22 cellular contexts compared by ENCODE assay signal in genomic region chr3:184694694-184695093, GRCh38. TPM values are rescaled to one million over a fixed set of nuclear protein-coding genes. Genes with fewer than 3 reads are reported as not detected.
A peak's percentile ranks its signal among the peaks of the same experiment; 100 is the strongest.
DNase-seq lines count a peak whose midpoint lies in the region; ATAC-seq, FAIRE-seq and TF ChIP-seq lines count a peak whose summit lies in the region.
"Had no signal": no experiment of that assay in that cellular context is flagged by ENCODE, and none has a peak within 500 bp of the region (broad histone marks: within the 10 kb centered on the region; RNA-seq: fewer than 3 reads in every experiment).

No MANE protein-coding gene starts in this region.

- H4K5ac ChIP-seq in mesendoderm (ENCODE audit: low read length) = no peak overlapping the region

- DNase-seq in astrocyte (ENCODE audit: low read depth) (no peak), mesendoderm (no peak), posterior vena cava (ENCODE audit: low spot score) (peak; percentile 37), NCI-H1048 (lab: John Stamatoyannopoulos, UW) (no peak)
- DNase-seq: CD4-positive, CD25-positive, alpha-beta regulatory T cell; DMS79; Kasumi-1; MG63; NCI-H1092 treated with DMSO at 0.1 percent for 48 hours; NCI-H146; NCI-H2029; NCI-H2227 treated with DMSO at 0.1 percent for 48 hours; NCI-H510A treated with DMSO at 0.1 percent for 48 hours; NCI-H82; Peyer's patch had no signal

- no peak overlapping the region for H2AFZ ChIP-seq in astrocyte (ENCODE audit: low read depth, low read length)

- WGBS in mesendoderm (ENCODE audit: extremely low coverage, insufficient coverage, low lambda C conversion rate) = no CpG with 5 or more reads among the region's 3 CpGs

- TF ChIP-seq CTCF in astrocyte (IDR thresholded peaks at IDR 0.05; ENCODE audit: insufficient read depth, low read depth, low read length) = no peak

- FAIRE-seq in astrocyte (lab: Jason Lieb, UNC) = no peak
- FAIRE-seq: A549, H54 had no signal

- no peaks in the 10 kb centered on the region for H3K36me3 ChIP-seq in BLaER1 treated with 17β-estradiol and CSF1 and Interleukin-3, amounts not matched to agents 10 nM and 100 nM
- no peaks in the 10 kb centered on the region for H3K36me3 ChIP-seq in astrocyte (ENCODE audit: insufficient read depth, low read length)
- no peaks in the 10 kb centered on the region for H3K36me3 ChIP-seq in mesendoderm (ENCODE audit: control insufficient read depth, insufficient read depth, low read length)
- H3K36me3 ChIP-seq: MG63, Peyer's patch had no signal

- ATAC-seq in GM18868 (IDR thresholded peaks at IDR 0.05; ENCODE audit: unreplicated experiment) (no peak), GM19397 (IDR thresholded peaks at IDR 0.05; ENCODE audit: unreplicated experiment) (no peak)
- ATAC-seq: A549, SK-N-SH treated with all-trans-retinoic acid at 6 μM for 48 hours had no signal

- H3K79me2 ChIP-seq in astrocyte (ENCODE audit: insufficient read depth, low read length) = no peaks in the 10 kb centered on the region
- H3K79me2 ChIP-seq in mesendoderm (ENCODE audit: control insufficient read depth, insufficient read depth, low read length) = no peaks in the 10 kb centered on the region

- no peak overlapping the region for H3K27ac Mint-ChIP-seq in astrocyte (ENCODE audit: unreplicated experiment)
- H3K27ac Mint-ChIP-seq: B cell had no signal

- no peak overlapping the region for H2AK5ac ChIP-seq in mesendoderm (ENCODE audit: low read length)

- H3K4me1 ChIP-seq in BLaER1 treated with 17β-estradiol and CSF1 and Interleukin-3, amounts not matched to agents 10 nM and 100 nM = peaks cover 48 to 72% (median 57%) of the 10 kb centered on the region in 10 experiments
- H3K4me1 ChIP-seq in astrocyte (ENCODE audit: insufficient read depth, low read length) (peaks cover 10% of the 10 kb centered on the region), mesendoderm (ENCODE audit: control insufficient read depth, low read depth, low read length) (peaks cover 3% of the 10 kb centered on the region)
- H3K4me1 ChIP-seq: A549 had no signal

- H3K36me3 Mint-ChIP-seq in astrocyte (ENCODE audit: low read depth, unreplicated experiment) = no peaks in the 10 kb centered on the region
- H3K36me3 Mint-ChIP-seq: CD4-positive, CD25-positive, alpha-beta regulatory T cell had no signal

- H2BK5ac ChIP-seq in mesendoderm (ENCODE audit: low read length) = no peak overlapping the region

- no peaks in the 10 kb centered on the region for H3K9me3 Mint-ChIP-seq in astrocyte (ENCODE audit: unreplicated experiment)
- H3K9me3 Mint-ChIP-seq: CD4-positive, CD25-positive, alpha-beta regulatory T cell had no signal

- no peak overlapping the region for H2BK120ac ChIP-seq in mesendoderm (ENCODE audit: low read depth, low read length)

- peak overlapping the region in 10 of 11 experiments; percentile 17 to 98 (median 94); a peak in 15 of 22 replicates for H3K4me2 ChIP-seq in BLaER1 treated with 17β-estradiol and CSF1 and Interleukin-3, amounts not matched to agents 10 nM and 100 nM
- H3K4me2 ChIP-seq in astrocyte (ENCODE audit: low read length) (no peak overlapping the region), mesendoderm (ENCODE audit: low read length) (no peak overlapping the region)
- H3K4me2 ChIP-seq: A549 had no signal

- 0 out of 22 replicates have a peak, but pooled peaks cover 0 to 10% (median 0%) of the 10 kb centered on the region in 11 experiments for H3K27me3 ChIP-seq in BLaER1 treated with 17β-estradiol and CSF1 and Interleukin-3, amounts not matched to agents 10 nM and 100 nM
- H3K27me3 ChIP-seq in astrocyte (ENCODE audit: insufficient read depth, low read length) (peaks cover 2% of the 10 kb centered on the region), mesendoderm (ENCODE audit: insufficient read depth, low read length, poor library complexity) (no peaks in the 10 kb centered on the region)
- H3K27me3 ChIP-seq: MG63, Peyer's patch had no signal

- H3K56ac ChIP-seq in mesendoderm (ENCODE audit: low read length) = peak overlapping the region; percentile 5

- H3K9me3 ChIP-seq in BLaER1 treated with 17β-estradiol and CSF1 and Interleukin-3, amounts not matched to agents 10 nM and 100 nM (replicated peaks in 1 of 11) = no peaks in the 10 kb centered on the region
- H3K9me3 ChIP-seq in astrocyte (ENCODE audit: insufficient read depth, low read depth, low read length) = no peaks in the 10 kb centered on the region
- H3K9me3 ChIP-seq: A549, MG63, Peyer's patch had no signal

- H3K27me3 Mint-ChIP-seq in astrocyte (ENCODE audit: low read depth, unreplicated experiment) = peaks cover 12% of the 10 kb centered on the region
- H3K27me3 Mint-ChIP-seq: B cell had no signal

- no peak overlapping the region for H3K9ac ChIP-seq in BLaER1 treated with 17β-estradiol and CSF1 and Interleukin-3, amounts not matched to agents 10 nM and 100 nM
- H3K9ac ChIP-seq in astrocyte (ENCODE audit: low read length) (no peak overlapping the region), mesendoderm (ENCODE audit: low read length) (no peak overlapping the region)

- no peak overlapping the region for H3K18ac ChIP-seq in mesendoderm (ENCODE audit: low read length)

- intact Hi-C loops in posterior vena cava (cut with DNase I) = no loop called here

- peaks cover 33% of the 10 kb centered on the region for H3K4me1 Mint-ChIP-seq in astrocyte (ENCODE audit: low read depth, unreplicated experiment)

- no peak overlapping the region for H2BK15ac ChIP-seq in mesendoderm (replicated peaks; ENCODE audit: low read depth)

- H3K4me3 Mint-ChIP-seq in astrocyte (ENCODE audit: unreplicated experiment) = peak overlapping the region; percentile 13
- H3K4me3 Mint-ChIP-seq: B cell; CD4-positive, CD25-positive, alpha-beta regulatory T cell had no signal

- no peaks in the 10 kb centered on the region for H4K20me1 ChIP-seq in BLaER1 treated with 17β-estradiol and CSF1 and Interleukin-3, amounts not matched to agents 10 nM and 100 nM
- H4K20me1 ChIP-seq in astrocyte (ENCODE audit: insufficient read depth, low read length) = no peaks in the 10 kb centered on the region

- no peaks in the 10 kb centered on the region for H3K79me1 ChIP-seq in mesendoderm (ENCODE audit: low read length)

- no peak overlapping the region for H4K8ac ChIP-seq in mesendoderm (ENCODE audit: low read depth, low read length)

- no peak overlapping the region for H3K27ac ChIP-seq in BLaER1 treated with 17β-estradiol and CSF1 and Interleukin-3, amounts not matched to agents 10 nM and 100 nM
- H3K27ac ChIP-seq in astrocyte (ENCODE audit: low read depth, low read length) = no peak overlapping the region
- no peak overlapping the region for H3K27ac ChIP-seq in mesendoderm (ENCODE audit: low read depth, low read length)
- H3K27ac ChIP-seq: A549, Peyer's patch had no signal

- H3K23ac ChIP-seq in mesendoderm (ENCODE audit: low read length) = no peak overlapping the region

- H3K4ac ChIP-seq in mesendoderm (ENCODE audit: low read depth, low read length) = no peak overlapping the region

- no peak overlapping the region for H3K4me3 ChIP-seq in BLaER1 treated with 17β-estradiol and CSF1 and Interleukin-3, amounts not matched to agents 10 nM and 100 nM
- no peak overlapping the region for H3K4me3 ChIP-seq in astrocyte (ENCODE audit: insufficient read depth, low read depth, low read length)
- no peak overlapping the region for H3K4me3 ChIP-seq in mesendoderm (ENCODE audit: low read length)
- H3K4me3 ChIP-seq: A549, MG63, Peyer's patch had no signal

RNA-seq across cellular contexts. Expression of gene MAGEF1, which starts 17.2 kb away (rescaled TPM):
- total RNA-seq in astrocyte = 26.2 and 28.8 TPM in 2 replicates
- polyA plus RNA-seq in mesendoderm (2013, experiment 1 of 2) = 39.9 TPM
- 40.8 TPM for polyA plus RNA-seq in mesendoderm (2013, experiment 2 of 2)
- total RNA-seq in posterior vena cava = 10 to 100 TPM; 29.6 to 31.3 TPM

Comparison
In these comparisons a context has a peak if more than half of its experiments do, and no peak if none do; other contexts are left out.
1. H3K4me2 ChIP-seq: peak in BLaER1 treated with 17β-estradiol and CSF1 and Interleukin-3, amounts not matched to agents 10 nM and 100 nM (10 of 11); none in astrocyte (single experiment) and mesendoderm (single experiment).